ENCODE assay signal across 17 cellular contexts in the genomic region with DNA sequence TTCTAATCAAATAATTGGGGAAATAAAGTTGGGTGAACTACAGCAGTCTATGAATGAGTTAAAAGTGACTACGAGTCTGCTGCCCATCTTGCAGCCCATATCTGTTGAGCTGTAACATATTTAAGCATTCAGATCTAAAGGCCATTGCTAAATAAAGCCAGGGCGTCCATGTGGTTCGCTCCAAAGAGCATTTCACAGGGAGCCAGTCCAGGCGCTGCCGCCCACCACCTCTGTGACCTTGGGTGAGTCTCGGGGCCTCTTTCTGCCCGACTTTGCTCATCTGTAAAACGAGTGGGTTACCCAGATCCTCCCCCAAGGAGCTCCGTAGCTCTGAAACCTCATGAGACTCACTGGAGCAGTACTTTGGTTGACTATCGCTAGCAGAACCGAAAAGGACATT.
DNase-seq lines count a peak whose midpoint lies in the region; ATAC-seq and TF ChIP-seq lines count a peak whose summit lies in the region.
"Had no signal": no experiment of that assay in that cellular context is flagged by ENCODE, and none has a peak within 500 bp of the region (broad histone marks: within the 10 kb centered on the region; RNA-seq: fewer than 3 reads in every experiment).

No MANE protein-coding gene starts in this region.

- H3F3A ChIP-seq in OCI-LY1 (ENCODE audit: insufficient read depth, low read length) = no peaks in the 10 kb centered on the region

- H3K79me2 ChIP-seq in OCI-LY1 (ENCODE audit: insufficient read depth, low read length) = peaks cover 6% of the 10 kb centered on the region; the same call in 1 of the 2 replicates

- peaks cover 52% of the 10 kb centered on the region for H3K4me1 ChIP-seq in OCI-LY1 (ENCODE audit: insufficient read depth, low read length, severe bottlenecking)
- H3K4me1 ChIP-seq in left ventricle myocardium inferior = peaks cover 68% of the 10 kb centered on the region
- H3K4me1 ChIP-seq: SJCRH30 had no signal

- no peak overlapping the region for H3K4me2 ChIP-seq in OCI-LY1 (ENCODE audit: low read length)

- H3K27me3 ChIP-seq in OCI-LY1 (ENCODE audit: insufficient read depth, low read length) = no peaks in the 10 kb centered on the region
- H3K27me3 ChIP-seq in left ventricle myocardium inferior (ENCODE audit: low read depth) = no peaks in the 10 kb centered on the region
- H3K27me3 ChIP-seq: SJCRH30 had no signal

- ATAC-seq in Right ventricle myocardium inferior (peak; percentile 34), GM21528 (IDR thresholded peaks at IDR 0.05; ENCODE audit: low FRiP score, unreplicated experiment) (no peak)

- peaks cover 37% of the 10 kb centered on the region for H3K36me3 ChIP-seq in OCI-LY1 (ENCODE audit: insufficient read depth, low read length)
- H3K36me3 ChIP-seq in left ventricle myocardium inferior = no peaks in the 10 kb centered on the region
- H3K36me3 ChIP-seq: SJCRH30 had no signal

- H3K9me3 ChIP-seq in OCI-LY1 (ENCODE audit: low read length) = no peaks in the 10 kb centered on the region
- no peaks in the 10 kb centered on the region for H3K9me3 ChIP-seq in left ventricle myocardium inferior (replicated peaks)
- H3K9me3 ChIP-seq: SJCRH30 had no signal

- H3K4me3 ChIP-seq in OCI-LY1 (ENCODE audit: low read depth, low read length, poor library complexity, severe bottlenecking) (no peak overlapping the region), left ventricle myocardium inferior (peak overlapping the region; percentile 39)
- H3K4me3 ChIP-seq: SJCRH30 had no signal

- intact Hi-C loops in Right ventricle myocardium inferior (cut with DNase I) (no loop called here), left ventricle myocardium inferior (cut with micrococcal nuclease) (no loop called here), posterior vena cava (cut with DNase I) (no loop called here)

- H2AFZ ChIP-seq in OCI-LY1 (ENCODE audit: low read length) = no peak overlapping the region

- H3K9ac ChIP-seq in OCI-LY1 (ENCODE audit: low read length) = no peak overlapping the region

- peak overlapping the region; percentile 34 for H3K27ac ChIP-seq in OCI-LY1 (ENCODE audit: low read depth, low read length, poor library complexity, severe bottlenecking)
- peak overlapping the region; percentile 83 for H3K27ac ChIP-seq in left ventricle myocardium inferior (replicated peaks)
- H3K27ac ChIP-seq: RWPE1, SJCRH30 had no signal

- DNase-seq in Right ventricle myocardium inferior (ENCODE audit: missing footprints) (no peak), left ventricle myocardium inferior (peak; percentile 35), posterior vena cava (ENCODE audit: low spot score) (peak; percentile 64), NCI-H345 (lab: John Stamatoyannopoulos, UW) (no peak), GM10266 (ENCODE audit: extremely low spot score) (no peak), HuH-7.5 (ENCODE audit: low spot score) (no peak)
- DNase-seq: DMS53, GDM1, H7, Kasumi-1, NCI-H1417 treated with DMSO at 0.1 percent for 48 hours, NCI-H187, NCI-H748 treated with DMSO at 0.1 percent for 48 hours, SJCRH30 had no signal

- no peaks in the 10 kb centered on the region for H3K9me2 ChIP-seq in OCI-LY1 (ENCODE audit: low read depth, low read length)

- no peak for TF ChIP-seq CTCF in OCI-LY1 (IDR thresholded peaks at IDR 0.05; ENCODE audit: low read length)
- no peak for TF ChIP-seq CTCF in left ventricle myocardium inferior (IDR thresholded peaks at IDR 0.05; ENCODE audit: borderline replicate concordance)
- TF ChIP-seq CTCF in GM10266 (IDR thresholded peaks at IDR 0.05; ENCODE audit: control insufficient read depth, insufficient read depth, low read depth, missing control alignments) = no peak

- no peaks in the 10 kb centered on the region for H4K20me1 ChIP-seq in OCI-LY1 (ENCODE audit: insufficient read depth, low read length)

Comparison
In these comparisons a context has a peak if more than half of its experiments do, and no peak if none do; other contexts are left out.
1. DNase-seq: peak in left ventricle myocardium inferior (single experiment) and posterior vena cava (single experiment); none in Right ventricle myocardium inferior (single experiment), NCI-H345 (single experiment), GM10266 (single experiment) and HuH-7.5 (single experiment).